ENCODE assay signal across 17 cellular contexts in genomic region chr14:96893966-96894622, GRCh38.
"Had no signal": no experiment of that assay in that cellular context is flagged by ENCODE, and none has a peak within 500 bp of the region (broad histone marks: within the 10 kb centered on the region; RNA-seq: fewer than 3 reads in every experiment).

No MANE protein-coding gene starts in this region.

- H3K9me3 ChIP-seq: adrenal gland, right atrium auricular region, stomach, testis, upper lobe of left lung had no signal

- H3K4me1 Mint-ChIP-seq: natural killer cell had no signal

- H3K27me3 Mint-ChIP-seq: effector memory CD8-positive, alpha-beta T cell had no signal

- H3K27ac ChIP-seq: adrenal gland, epithelial cell of prostate, right atrium auricular region, skin epidermis, stomach, testis, upper lobe of left lung had no signal

- ATAC-seq: effector memory CD8-positive, alpha-beta T cell; natural killer cell had no signal

- H3K36me3 ChIP-seq: adrenal gland, right atrium auricular region, stomach, upper lobe of left lung had no signal

- H3K4me1 ChIP-seq: adrenal gland, right atrium auricular region, stomach, testis, upper lobe of left lung had no signal

- H3K27ac Mint-ChIP-seq: activated naive CD4-positive, alpha-beta T cell treated with anti-CD3 and anti-CD28 coated beads for 36 hours had no signal

- H3K4me3 ChIP-seq: adrenal gland, right atrium auricular region, skin epidermis, stomach, testis, upper lobe of left lung had no signal

- H3K4me3 Mint-ChIP-seq: activated naive CD4-positive, alpha-beta T cell treated with anti-CD3 and anti-CD28 coated beads for 36 hours; effector memory CD8-positive, alpha-beta T cell; natural killer cell had no signal

- H3K9me3 Mint-ChIP-seq: activated naive CD4-positive, alpha-beta T cell treated with anti-CD3 and anti-CD28 coated beads for 36 hours; effector memory CD8-positive, alpha-beta T cell; natural killer cell had no signal

- DNase-seq: activated naive CD4-positive, alpha-beta T cell treated with anti-CD3 and anti-CD28 coated beads for 36 hours; adrenal gland; dermis blood vessel endothelial cell; effector memory CD8-positive, alpha-beta T cell; foreskin melanocyte; head of caudate nucleus; kidney glomerular epithelial cell; natural killer cell; nucleus accumbens; stimulated activated CD4-positive, alpha-beta T cell treated with anti-CD3 and anti-CD28 coated beads, Interleukin-4, amount 100 ng/mL, for 4 hours; stimulated activated CD8-positive, alpha-beta memory T cell treated with anti-CD3 and anti-CD28 coated beads, Interleukin-4, amount 100 ng/mL, for 48 hours; stomach; testis; upper lobe of left lung had no signal

- H3K27me3 ChIP-seq: adrenal gland, right atrium auricular region, stomach, testis, upper lobe of left lung had no signal

- H3K36me3 Mint-ChIP-seq: natural killer cell had no signal
